In genomic region chr10:132289439-132289838, GRCh38 we compare ENCODE assay signal across 34 cellular contexts.
"Had no signal": no experiment of that assay in that cellular context is flagged by ENCODE, and none has a peak within 500 bp of the region (broad histone marks: within the 10 kb centered on the region; RNA-seq: fewer than 3 reads in every experiment).

No MANE protein-coding gene starts in this region.

- DNase-seq: Karpas-422, Kasumi-1, MG63, MM.1S, MV-4-11, NCI-H1048, NCI-H1092, NCI-H1092 treated with DMSO at 0.1 percent for 48 hours, NCI-H1105, NCI-H1105 treated with DMSO at 0.1 percent for 48 hours, NCI-H1417, NCI-H1417 treated with DMSO at 0.1 percent for 48 hours, NCI-H1436, NCI-H1436 treated with DMSO at 0.1 percent for 48 hours, NCI-H146, NCI-H1694, NCI-H1694 treated with DMSO at 0.1 percent for 48 hours, NCI-H187, NCI-H187 treated with DMSO at 0.1 percent for 48 hours, NCI-H1930, NCI-H2029, NCI-H2029 treated with DMSO at 0.1 percent for 48 hours, NCI-H2081, NCI-H2081 treated with DMSO at 0.1 percent for 48 hours, NCI-H2107, NCI-H2171, NCI-H2171 treated with DMSO at 0.1 percent for 48 hours, NCI-H2227 treated with DMSO at 0.1 percent for 48 hours, NCI-H226, NCI-H345, NCI-H446, NCI-H446 treated with DMSO at 0.1 percent for 48 hours, NCI-H510A, NCI-H510A treated with DMSO at 0.1 percent for 48 hours had no signal

- H3K36me3 ChIP-seq: MG63 had no signal

- H3K4me3 ChIP-seq: MG63 had no signal

- H3K27me3 ChIP-seq: MG63 had no signal
